ENCODE assay signal across 8 cellular contexts in genomic region chr1:23692308-23692871, GRCh38. TPM values are rescaled to one million over a fixed set of nuclear protein-coding genes. Genes with fewer than 3 reads are reported as not detected.
DNase-seq lines count a peak whose midpoint lies in the region; ATAC-seq and TF ChIP-seq lines count a peak whose summit lies in the region.

No MANE protein-coding gene starts in this region.

- DNase-seq in HFFc6 (no peak), body of pancreas (no peak), G401 (ENCODE audit: low spot score) (no peak)

- H3K4me1 ChIP-seq in ACC112 (ENCODE audit: control insufficient read depth, insufficient read depth, low read length, unreplicated experiment) (peaks cover 39% of the 10 kb centered on the region), body of pancreas (peaks cover 45% of the 10 kb centered on the region), mononuclear cell (ENCODE audit: insufficient read depth, low read length) (peaks cover 38% of the 10 kb centered on the region)

- no peak for ATAC-seq in body of pancreas
- no peak for ATAC-seq in GM21528 (IDR thresholded peaks at IDR 0.05; ENCODE audit: low FRiP score, unreplicated experiment)
- no peak for ATAC-seq in HG02678 (IDR thresholded peaks at IDR 0.05; ENCODE audit: unreplicated experiment)
- ATAC-seq in GM21447 (IDR thresholded peaks at IDR 0.05; ENCODE audit: unreplicated experiment): no peak

- H3K79me2 ChIP-seq in ACC112 (ENCODE audit: control insufficient read depth, insufficient read depth, low read length, unreplicated experiment): peaks cover 58% of the 10 kb centered on the region

- H3K9me3 ChIP-seq in body of pancreas: no peaks in the 10 kb centered on the region
- no peaks in the 10 kb centered on the region for H3K9me3 ChIP-seq in mononuclear cell (ENCODE audit: low read depth, low read length)

- no peak overlapping the region for H2AFZ ChIP-seq in ACC112 (ENCODE audit: low read length, unreplicated experiment)

- peaks cover 55% of the 10 kb centered on the region for H3K36me3 Mint-ChIP-seq in HFFc6 (ENCODE audit: low read depth)

- TF ChIP-seq POLR2A in body of pancreas (IDR thresholded peaks at IDR 0.05): no peak

- peak overlapping the region; percentile 92 for H3K4me3 ChIP-seq in ACC112 (ENCODE audit: low read depth, low read length)
- H3K4me3 ChIP-seq in body of pancreas: peak overlapping the region; percentile 81 to 83
- peak overlapping the region; percentile 73 for H3K4me3 ChIP-seq in mononuclear cell (ENCODE audit: low read length)

- H3K27me3 ChIP-seq in ACC112 (ENCODE audit: insufficient read depth, low read length) (no peaks in the 10 kb centered on the region), body of pancreas (no peaks in the 10 kb centered on the region), mononuclear cell (ENCODE audit: insufficient read depth, low read length) (no peaks in the 10 kb centered on the region)

- peak overlapping the region; percentile 98 for H3K4me3 Mint-ChIP-seq in HFFc6

- in situ Hi-C loops in G401 (cut with HindIII; ENCODE audit: low sequenced_read_pairs): no loop called here

- H3K4me1 Mint-ChIP-seq in HFFc6 (ENCODE audit: low read depth): peaks cover 49% of the 10 kb centered on the region

- peaks cover 4% of the 10 kb centered on the region for H3K27me3 Mint-ChIP-seq in HFFc6 (ENCODE audit: insufficient read depth)

- H3K36me3 ChIP-seq in ACC112 (ENCODE audit: insufficient read depth, low read length) (peaks cover 48% of the 10 kb centered on the region), body of pancreas (replicated peaks in 1 of 2; ENCODE audit: insufficient read depth in 1 of 2, low read depth in 2 of 2) (peaks cover 6 to 16% of the 10 kb centered on the region in 2 donors)

- H3K9me3 Mint-ChIP-seq in HFFc6: no peaks in the 10 kb centered on the region

- H3K27ac ChIP-seq in ACC112 (ENCODE audit: low read depth, low read length) (peak overlapping the region; percentile 70), body of pancreas (peak overlapping the region; percentile 66 to 90 (median 84))

- TF ChIP-seq CTCF in HFFc6 (IDR thresholded peaks at IDR 0.05): no peak
- no peak for TF ChIP-seq CTCF in body of pancreas (IDR thresholded peaks at IDR 0.05)

- intact Hi-C loops in body of pancreas (cut with DNase I): no loop called here

- H3K27ac Mint-ChIP-seq in HFFc6: peak overlapping the region; percentile 97

- WGBS in body of pancreas, 2 donors: 4% methylated on average over 15 to 17 of the region's 17 CpGs

RNA-seq across cellular contexts. Expression of gene RPL11, which starts 0.8 kb away (rescaled TPM):
- 1,000 to 10,000 TPM in 3 of 6 experiments, 100 to 1,000 TPM in 3; 866 to 1,109 (median 1,001) TPM for total RNA-seq in HFFc6 (2021; fragmentation: NEBNext Ultra II Directional; extraction: Animal tissue kit (Norgen Biotek cat#: 25700))
- 100 to 1,000 TPM; 553 to 720 TPM for total RNA-seq in body of pancreas
- total RNA-seq in mononuclear cell: 2,123 TPM
- 769 and 873 TPM in 2 replicates for total RNA-seq in G401 (2014; rRNA removed; shearing (Covaris generic))

RNA-seq across cellular contexts. Expression of gene ELOA, which starts 50.9 kb away (rescaled TPM):
- total RNA-seq in HFFc6 (2021; fragmentation: NEBNext Ultra II Directional; extraction: Animal tissue kit (Norgen Biotek cat#: 25700)): 10 to 100 TPM; 55.5 to 72.6 (median 59.9) TPM
- total RNA-seq in body of pancreas (10 to 100 TPM; 22.6 to 28.0 TPM), mononuclear cell (42.1 TPM)
- 54.7 and 70.7 TPM in 2 replicates for total RNA-seq in G401 (2014; rRNA removed; shearing (Covaris generic))
